In the genomic region with DNA sequence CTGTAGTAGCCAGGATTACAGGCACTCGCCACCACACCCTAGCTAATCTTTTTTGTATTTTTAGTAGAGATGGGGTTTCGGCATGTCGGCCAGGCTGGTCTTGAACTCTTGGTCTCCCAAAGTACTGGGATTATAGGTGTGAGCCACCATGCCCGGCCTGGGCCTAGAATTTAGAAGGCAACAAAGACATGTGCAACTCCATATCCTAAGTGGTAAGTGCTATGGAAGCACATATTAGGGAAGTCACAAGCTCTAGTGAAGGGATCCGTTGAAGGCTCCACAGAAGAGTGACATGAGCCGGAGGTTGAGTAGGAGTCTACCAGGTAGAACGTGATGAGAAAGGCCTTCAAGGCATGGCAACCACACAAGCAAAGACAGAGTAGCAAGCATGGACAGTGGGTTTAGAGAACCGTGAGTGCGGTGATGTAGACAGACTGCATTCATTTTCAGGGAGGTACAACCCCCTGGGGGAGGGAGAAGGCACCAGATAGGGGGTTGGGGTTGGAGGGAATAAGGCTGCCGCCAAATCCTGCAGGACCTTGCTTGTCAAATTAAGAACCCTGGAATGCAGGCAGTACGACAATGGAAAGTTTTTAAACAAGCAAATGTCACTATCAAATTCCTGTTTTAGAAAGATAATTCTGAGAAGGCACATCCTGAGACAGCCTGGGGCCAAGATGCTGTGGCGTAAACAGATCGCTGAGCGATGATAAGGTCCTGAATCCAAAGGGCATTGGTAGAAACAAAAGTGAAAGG, we compare ENCODE assay signal across 13 cellular contexts. TPM values are rescaled to one million over a fixed set of nuclear protein-coding genes. Genes with fewer than 3 reads are reported as not detected.
A peak's percentile ranks its signal among the peaks of the same experiment; 100 is the strongest.
DNase-seq lines count a peak whose midpoint lies in the region; ATAC-seq and TF ChIP-seq lines count a peak whose summit lies in the region.
"Had no signal": no experiment of that assay in that cellular context is flagged by ENCODE, and none has a peak within 500 bp of the region (broad histone marks: within the 10 kb centered on the region; RNA-seq: fewer than 3 reads in every experiment).

No MANE protein-coding gene starts in this region.

- no peak overlapping the region for H3K4me3 ChIP-seq in lower lobe of right lung
- no peak overlapping the region for H3K4me3 ChIP-seq in upper lobe of left lung
- H3K4me3 ChIP-seq: dorsolateral prefrontal cortex had no signal

- H3K27me3 ChIP-seq in lower lobe of right lung (ENCODE audit: low read depth) (no peaks in the 10 kb centered on the region), upper lobe of left lung (no peaks in the 10 kb centered on the region)
- H3K27me3 ChIP-seq: dorsolateral prefrontal cortex had no signal

- peak in 1 of 4 donors; percentile 15 for TF ChIP-seq EP300 in upper lobe of left lung (IDR thresholded peaks at IDR 0.05)

- TF ChIP-seq CTCF in lower lobe of right lung (IDR thresholded peaks at IDR 0.05) (no peak), upper lobe of left lung (IDR thresholded peaks at IDR 0.05) (no peak)

- DNase-seq in RPMI7951 (ENCODE audit: low read depth) (peak; percentile 91), erythroblast (lab: John Stamatoyannopoulos, UW) (peak; percentile 87), lower lobe of right lung (no peak), upper lobe of left lung (no peak), GM19240 (ENCODE audit: insufficient read length, low spot score) (no peak), NCI-H226 (no peak)
- DNase-seq: activated T-cell treated with anti-CD3 and anti-CD28 coated beads for 4 hours, amniotic stem cell, Calu3, dorsolateral prefrontal cortex, MM.1S, NCI-H446 had no signal

- intact Hi-C loops in lower lobe of right lung (cut with DNase I) = no loop called here

- peak overlapping the region; percentile 15 for H3K27ac ChIP-seq in lower lobe of right lung
- H3K27ac ChIP-seq in upper lobe of left lung = peak overlapping the region; percentile 41 to 71 (median 60)
- H3K27ac ChIP-seq: dorsolateral prefrontal cortex had no signal

- H3K4me1 ChIP-seq in lower lobe of right lung (peaks cover 46% of the 10 kb centered on the region), upper lobe of left lung (peaks cover 33 to 50% (median 38%) of the 10 kb centered on the region in 4 donors)

- H3K36me3 ChIP-seq in lower lobe of right lung (no peaks in the 10 kb centered on the region), upper lobe of left lung (no peaks in the 10 kb centered on the region)

- H3K9me3 ChIP-seq in lower lobe of right lung = no peaks in the 10 kb centered on the region
- H3K9me3 ChIP-seq in upper lobe of left lung = no peaks in the 10 kb centered on the region

- ATAC-seq in lower lobe of right lung (peak in 1 of 2 donors; percentile 20), upper lobe of left lung (ENCODE audit: low FRiP score in 2 of 2) (peak in 1 of 2 donors; percentile 19), HG02885 (IDR thresholded peaks at IDR 0.05; ENCODE audit: poor library complexity, unreplicated experiment) (no peak)

- TF ChIP-seq POLR2A in erythroblast (IDR thresholded peaks at IDR 0.05; ENCODE audit: low read length) = no peak
- no peak for TF ChIP-seq POLR2A in upper lobe of left lung (IDR thresholded peaks at IDR 0.05)

- WGBS in upper lobe of left lung, 2 donors = 66 to 81% methylated on average over 14 of the region's 14 CpGs

RNA-seq across cellular contexts. Expression of a gene that starts 50.2 kb away (rescaled TPM):
- 37.1 and 47.5 TPM in 2 replicates for total RNA-seq in RPMI7951 (2014; rRNA removed; shearing (Covaris generic))
- total RNA-seq in lower lobe of right lung (57.9 TPM), upper lobe of left lung (10 to 100 TPM; 30.4 to 56.8 (median 48.9) TPM)

Comparison
In these comparisons a context has a peak if more than half of its experiments do, and no peak if none do; other contexts are left out.
1. DNase-seq: peak in RPMI7951 (single experiment) and erythroblast (2 of 2); none in lower lobe of right lung (single experiment), upper lobe of left lung (0 of 2), GM19240 (single experiment) and NCI-H226 (single experiment).